Comparison of ENCODE assay signal across 9 cellular contexts in the genomic region with DNA sequence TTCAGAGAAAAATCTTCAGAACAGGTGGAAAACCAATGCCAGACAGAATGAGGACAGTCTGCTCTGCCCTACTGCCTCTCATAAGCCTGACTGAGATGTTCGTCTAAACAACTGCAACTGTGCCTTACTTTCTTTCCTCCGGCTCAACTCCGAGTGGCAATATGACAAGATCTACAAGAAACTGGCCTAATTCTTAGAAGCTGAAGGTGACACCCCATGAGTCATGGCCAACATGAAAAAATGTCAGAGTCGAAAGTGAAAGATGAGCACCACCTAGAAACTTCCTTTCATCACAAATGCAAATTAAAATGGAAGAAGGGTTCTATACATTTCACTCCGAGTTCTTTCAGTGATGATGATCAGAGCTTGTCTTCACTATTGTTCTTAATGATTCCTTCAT. TPM values are rescaled to one million over a fixed set of nuclear protein-coding genes. Genes with fewer than 3 reads are reported as not detected.
A peak's percentile ranks its signal among the peaks of the same experiment; 100 is the strongest.
DNase-seq lines count a peak whose midpoint lies in the region; ATAC-seq and TF ChIP-seq lines count a peak whose summit lies in the region.
"Had no signal": no experiment of that assay in that cellular context is flagged by ENCODE, and none has a peak within 500 bp of the region (broad histone marks: within the 10 kb centered on the region; RNA-seq: fewer than 3 reads in every experiment).

No MANE protein-coding gene starts in this region.

- peaks cover 10 to 56% (median 35%) of the 10 kb centered on the region in 4 donors for H3K4me1 Mint-ChIP-seq in CD4-positive, CD25-positive, alpha-beta regulatory T cell
- peaks cover 60% of the 10 kb centered on the region for H3K4me1 Mint-ChIP-seq in activated T-helper 1 cell treated with anti-CD3 and anti-CD28 coated beads, Interleukin-12 subunit alpha, Interleukin-12 subunit beta, Interleukin-2, Interleukin-4 antibody, amounts not matched to agents 30 ng/mL and 10 ng/mL and 1 ng/mL, durations not matched to agents 14 hours and 24 hours and 36 hours (ENCODE audit: low read depth)

- intact Hi-C loops in activated T-helper 1 cell treated with anti-CD3 and anti-CD28 coated beads, Interleukin-12 subunit alpha, Interleukin-12 subunit beta, Interleukin-2, Interleukin-4 antibody, amounts not matched to agents 30 ng/mL and 10 ng/mL and 1 ng/mL, durations not matched to agents 14 hours and 24 hours and 36 hours (cut with micrococcal nuclease) = loop anchor here (1.0 to 10.0 kb wide), 8 partner anchors 13 to 370 kb away; a partner anchor contains a TSS

- H3K9me3 Mint-ChIP-seq in CD4-positive, CD25-positive, alpha-beta regulatory T cell = no peaks in the 10 kb centered on the region
- H3K9me3 Mint-ChIP-seq in activated T-helper 1 cell treated with anti-CD3 and anti-CD28 coated beads, Interleukin-12 subunit alpha, Interleukin-12 subunit beta, Interleukin-2, Interleukin-4 antibody, amounts not matched to agents 30 ng/mL and 10 ng/mL and 1 ng/mL, durations not matched to agents 14 hours and 24 hours and 36 hours = no peaks in the 10 kb centered on the region

- no peaks in the 10 kb centered on the region for H3K27me3 Mint-ChIP-seq in CD4-positive, CD25-positive, alpha-beta regulatory T cell
- no peaks in the 10 kb centered on the region for H3K27me3 Mint-ChIP-seq in activated T-helper 1 cell treated with anti-CD3 and anti-CD28 coated beads, Interleukin-12 subunit alpha, Interleukin-12 subunit beta, Interleukin-2, Interleukin-4 antibody, amounts not matched to agents 30 ng/mL and 10 ng/mL and 1 ng/mL, durations not matched to agents 14 hours and 24 hours and 36 hours (ENCODE audit: insufficient read depth)

- ATAC-seq in CD4-positive, CD25-positive, alpha-beta regulatory T cell (ENCODE audit: low read depth in 2 of 2) = peak; percentile 95 to 97
- peak; percentile 91 for ATAC-seq in GM21447 (IDR thresholded peaks at IDR 0.05; ENCODE audit: unreplicated experiment)

- H3K4me3 Mint-ChIP-seq in CD4-positive, CD25-positive, alpha-beta regulatory T cell = peak overlapping the region; percentile 63 to 85 (median 78)
- H3K4me3 Mint-ChIP-seq in activated T-helper 1 cell treated with anti-CD3 and anti-CD28 coated beads, Interleukin-12 subunit alpha, Interleukin-12 subunit beta, Interleukin-2, Interleukin-4 antibody, amounts not matched to agents 30 ng/mL and 10 ng/mL and 1 ng/mL, durations not matched to agents 14 hours and 24 hours and 36 hours = peak overlapping the region; percentile 79

- peak overlapping the region; percentile 67; the same call in 1 of the 2 replicates for H3K9ac ChIP-seq in KMS-11
- H3K9ac ChIP-seq: BLaER1 treated with 17β-estradiol and CSF1 and Interleukin-3, amounts not matched to agents 10 nM and 100 nM had no signal

- H3K4me3 ChIP-seq in CD4-positive, CD25-positive, alpha-beta regulatory T cell (ENCODE audit: low read depth, low read length) = peak overlapping the region; percentile 88
- H3K4me3 ChIP-seq in KMS-11 (IDR thresholded peaks at IDR 0.05; ENCODE audit: insufficient read depth, low read depth, low read length) = peak overlapping the region; percentile 66

- peaks cover 7% of the 10 kb centered on the region for H3K36me3 Mint-ChIP-seq in CD4-positive, CD25-positive, alpha-beta regulatory T cell
- H3K36me3 Mint-ChIP-seq in activated T-helper 1 cell treated with anti-CD3 and anti-CD28 coated beads, Interleukin-12 subunit alpha, Interleukin-12 subunit beta, Interleukin-2, Interleukin-4 antibody, amounts not matched to agents 30 ng/mL and 10 ng/mL and 1 ng/mL, durations not matched to agents 14 hours and 24 hours and 36 hours (ENCODE audit: low read depth) = peaks cover 42% of the 10 kb centered on the region

- H3K4me2 ChIP-seq in KMS-11 = peak overlapping the region; percentile 94
- H3K4me2 ChIP-seq: BLaER1 treated with 17β-estradiol and CSF1 and Interleukin-3, amounts not matched to agents 10 nM and 100 nM had no signal

- peak; percentile 44 to 98 (median 76) for DNase-seq in CD4-positive, CD25-positive, alpha-beta regulatory T cell
- DNase-seq in activated T-helper 1 cell treated with anti-CD3 and anti-CD28 coated beads, Interleukin-12 subunit alpha, Interleukin-12 subunit beta, Interleukin-2, Interleukin-4 antibody, amounts not matched to agents 30 ng/mL and 10 ng/mL and 1 ng/mL, durations not matched to agents 14 hours and 24 hours and 36 hours (ENCODE audit: low spot score) = peak; percentile 78
- DNase-seq in stimulated activated CD4-positive, alpha-beta T cell treated with anti-CD3 and anti-CD28 coated beads, Interleukin-12 subunit alpha, Interleukin-12 subunit beta, amount 100 ng/mL, for 4 hours = peak; percentile 38
- DNase-seq in KG1 (lab: John Stamatoyannopoulos, UW) (no peak), SHP77 (lab: John Stamatoyannopoulos, UW) (no peak), NCI-H446 treated with DMSO at 0.1 percent for 48 hours (lab: John Stamatoyannopoulos, UW) (no peak)

- H3K9me3 ChIP-seq in CD4-positive, CD25-positive, alpha-beta regulatory T cell (ENCODE audit: control insufficient read depth in 2 of 2, low read length in 2 of 2) = no peaks in the 10 kb centered on the region

- peaks cover 75% of the 10 kb centered on the region for H3K79me2 ChIP-seq in KMS-11 (ENCODE audit: insufficient read depth, low read depth)

- H3K36me3 ChIP-seq in CD4-positive, CD25-positive, alpha-beta regulatory T cell (ENCODE audit: control insufficient read depth, insufficient read depth, low read length) = peaks cover 3% of the 10 kb centered on the region
- no peaks in the 10 kb centered on the region for H3K36me3 ChIP-seq in KMS-11 (ENCODE audit: insufficient read depth)

- H3K27me3 ChIP-seq in CD4-positive, CD25-positive, alpha-beta regulatory T cell (ENCODE audit: control insufficient read depth, insufficient read depth, low read length) = no peaks in the 10 kb centered on the region
- no peaks in the 10 kb centered on the region for H3K27me3 ChIP-seq in KMS-11 (ENCODE audit: insufficient read depth, low read depth)
- H3K27me3 ChIP-seq: BLaER1 treated with 17β-estradiol and CSF1 and Interleukin-3, amounts not matched to agents 10 nM and 100 nM had no signal

- H3K4me1 ChIP-seq in CD4-positive, CD25-positive, alpha-beta regulatory T cell (ENCODE audit: control insufficient read depth, insufficient read depth, low read length, poor library complexity, severe bottlenecking) = peaks cover 36% of the 10 kb centered on the region
- peaks cover 70% of the 10 kb centered on the region for H3K4me1 ChIP-seq in KMS-11 (ENCODE audit: low read depth, poor library complexity, severe bottlenecking)

- peak overlapping the region; percentile 42 for H2AFZ ChIP-seq in KMS-11 (ENCODE audit: low read depth)

- TF ChIP-seq CTCF in KMS-11 (conservative IDR thresholded peaks at IDR 0.05; ENCODE audit: low read depth, low read length) = no peak

- H4K20me1 ChIP-seq in KMS-11 (ENCODE audit: insufficient read depth) = no peaks in the 10 kb centered on the region

- peak overlapping the region; percentile 94 to 98 (median 97) for H3K27ac Mint-ChIP-seq in CD4-positive, CD25-positive, alpha-beta regulatory T cell
- peak overlapping the region; percentile 98 for H3K27ac Mint-ChIP-seq in activated T-helper 1 cell treated with anti-CD3 and anti-CD28 coated beads, Interleukin-12 subunit alpha, Interleukin-12 subunit beta, Interleukin-2, Interleukin-4 antibody, amounts not matched to agents 30 ng/mL and 10 ng/mL and 1 ng/mL, durations not matched to agents 14 hours and 24 hours and 36 hours

- H3K27ac ChIP-seq in CD4-positive, CD25-positive, alpha-beta regulatory T cell (ENCODE audit: insufficient read depth, low read length, poor library complexity, severe bottlenecking) = peak overlapping the region; percentile 85
- peak overlapping the region; percentile 90 for H3K27ac ChIP-seq in KMS-11
- H3K27ac ChIP-seq: BLaER1 treated with 17β-estradiol and CSF1 and Interleukin-3, amounts not matched to agents 10 nM and 100 nM had no signal

RNA-seq across cellular contexts. Expression of a gene that starts 12.9 kb away (rescaled TPM):
- total RNA-seq in CD4-positive, CD25-positive, alpha-beta regulatory T cell = 87.4 TPM
- polyA plus RNA-seq in CD4-positive, CD25-positive, alpha-beta regulatory T cell = 10 to 100 TPM; 21.4 to 25.2 (median 22.9) TPM
- 54.7 and 57.0 TPM in 2 replicates for total RNA-seq in activated T-helper 1 cell treated with anti-CD3 and anti-CD28 coated beads, Interleukin-12 subunit alpha, Interleukin-12 subunit beta, Interleukin-2, Interleukin-4 antibody, amounts not matched to agents 30 ng/mL and 10 ng/mL and 1 ng/mL, durations not matched to agents 14 hours and 24 hours and 36 hours

RNA-seq across cellular contexts. Expression of a gene that starts 43.5 kb away (rescaled TPM):
- total RNA-seq in CD4-positive, CD25-positive, alpha-beta regulatory T cell = 9.1 TPM
- polyA plus RNA-seq in CD4-positive, CD25-positive, alpha-beta regulatory T cell = 10 to 100 TPM; 13.8 to 20.7 (median 16.9) TPM
- total RNA-seq in activated T-helper 1 cell treated with anti-CD3 and anti-CD28 coated beads, Interleukin-12 subunit alpha, Interleukin-12 subunit beta, Interleukin-2, Interleukin-4 antibody, amounts not matched to agents 30 ng/mL and 10 ng/mL and 1 ng/mL, durations not matched to agents 14 hours and 24 hours and 36 hours = 11.6 and 12.7 TPM in 2 replicates

RNA-seq across cellular contexts. Expression of a gene that starts 58.3 kb away (rescaled TPM):
- not detected for total RNA-seq in CD4-positive, CD25-positive, alpha-beta regulatory T cell
- polyA plus RNA-seq in CD4-positive, CD25-positive, alpha-beta regulatory T cell = 1 to 10 TPM in 1 of 4 donors, under 1 TPM in 3; 0.38 to 2.2 (median 0.63) TPM
- total RNA-seq in activated T-helper 1 cell treated with anti-CD3 and anti-CD28 coated beads, Interleukin-12 subunit alpha, Interleukin-12 subunit beta, Interleukin-2, Interleukin-4 antibody, amounts not matched to agents 30 ng/mL and 10 ng/mL and 1 ng/mL, durations not matched to agents 14 hours and 24 hours and 36 hours = not detected in 2 replicates

Comparison
In these comparisons a context has a peak if more than half of its experiments do, and no peak if none do; other contexts are left out.
1. DNase-seq: peak in CD4-positive, CD25-positive, alpha-beta regulatory T cell (3 of 3), activated T-helper 1 cell treated with anti-CD3 and anti-CD28 coated beads, Interleukin-12 subunit alpha, Interleukin-12 subunit beta, Interleukin-2, Interleukin-4 antibody, amounts not matched to agents 30 ng/mL and 10 ng/mL and 1 ng/mL, durations not matched to agents 14 hours and 24 hours and 36 hours (single experiment) and stimulated activated CD4-positive, alpha-beta T cell treated with anti-CD3 and anti-CD28 coated beads, Interleukin-12 subunit alpha, Interleukin-12 subunit beta, amount 100 ng/mL, for 4 hours (single experiment); none in KG1 (single experiment), SHP77 (0 of 2) and NCI-H446 treated with DMSO at 0.1 percent for 48 hours (single experiment).